In the genomic region with DNA sequence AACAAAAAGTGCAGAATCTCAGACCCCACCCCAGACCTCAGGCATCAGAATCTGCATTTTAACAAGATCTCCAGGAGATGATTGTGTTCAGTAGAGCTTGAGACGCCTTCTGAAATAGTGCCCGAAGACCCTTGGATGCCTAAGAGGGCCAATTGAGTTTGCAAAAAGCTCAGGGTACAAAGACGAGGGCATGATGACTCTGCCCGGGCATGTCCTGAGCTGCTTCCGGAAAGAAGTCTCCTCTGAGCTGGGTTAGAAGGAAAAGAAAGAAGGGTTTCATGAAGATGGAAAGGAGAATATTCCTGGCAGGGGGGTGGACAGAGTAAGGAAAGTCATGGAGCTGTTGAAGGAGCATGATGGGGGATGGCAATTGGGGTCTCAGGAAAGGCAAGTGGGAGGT, we compare ENCODE assay signal across 20 cellular contexts.
DNase-seq lines count a peak whose midpoint lies in the region; ATAC-seq and TF ChIP-seq lines count a peak whose summit lies in the region.
"Had no signal": no experiment of that assay in that cellular context is flagged by ENCODE, and none has a peak within 500 bp of the region (broad histone marks: within the 10 kb centered on the region; RNA-seq: fewer than 3 reads in every experiment).

No MANE protein-coding gene starts in this region.

- no peak overlapping the region for H3K4me2 ChIP-seq in GM23338
- no peak overlapping the region for H3K4me2 ChIP-seq in trophoblast cell (ENCODE audit: low read length)
- H3K4me2 ChIP-seq: A549 had no signal

- H4K12ac ChIP-seq in trophoblast cell (ENCODE audit: low read depth, low read length), result no peak overlapping the region

- no peaks in the 10 kb centered on the region for H3K36me3 ChIP-seq in GM23338 (ENCODE audit: insufficient read depth)
- H3K36me3 ChIP-seq in RWPE2 (ENCODE audit: low read depth), result no peaks in the 10 kb centered on the region
- H3K36me3 ChIP-seq in endodermal cell (ENCODE audit: control insufficient read depth, insufficient read depth, low read length), result no peaks in the 10 kb centered on the region
- no peaks in the 10 kb centered on the region for H3K36me3 ChIP-seq in trophoblast cell (ENCODE audit: control insufficient read depth in 1 of 2, insufficient read depth in 2 of 2, low read length in 2 of 2)

- TF ChIP-seq CTCF in GM23338 (conservative IDR thresholded peaks at IDR 0.05; ENCODE audit: low read depth in 2 of 2) (no peak), RWPE2 (IDR thresholded peaks at IDR 0.05; ENCODE audit: poor library complexity, severe bottlenecking) (no peak), endodermal cell (conservative IDR thresholded peaks at IDR 0.05) (no peak)

- H2BK120ac ChIP-seq in trophoblast cell (ENCODE audit: insufficient read depth, low read length, poor library complexity), result no peak overlapping the region

- H3K36me3 Mint-ChIP-seq in GM23338 (ENCODE audit: low read depth) (no peaks in the 10 kb centered on the region), endodermal cell (ENCODE audit: low read depth) (no peaks in the 10 kb centered on the region)
- no peaks in the 10 kb centered on the region for H3K36me3 Mint-ChIP-seq in stimulated activated naive B cell treated with anti-CD40 and anti-IgM and Interleukin-4, amounts not matched to agents 10 μg/mL and 1 μg/mL and 100 μg/mL, for 72 hours
- H3K36me3 Mint-ChIP-seq: CD4-positive, alpha-beta memory T cell had no signal

- no peak overlapping the region for H2AK5ac ChIP-seq in trophoblast cell (ENCODE audit: low read length)

- H2AFZ ChIP-seq in GM23338 (no peak overlapping the region), trophoblast cell (ENCODE audit: insufficient read depth, low read length, poor library complexity) (no peak overlapping the region)

- H2BK12ac ChIP-seq in trophoblast cell (ENCODE audit: low read length), result no peak overlapping the region

- H3K9me3 ChIP-seq in RWPE2 (ENCODE audit: severe bottlenecking), result no peaks in the 10 kb centered on the region
- H3K9me3 ChIP-seq in endodermal cell (ENCODE audit: control insufficient read depth, low read length), result no peaks in the 10 kb centered on the region
- H3K9me3 ChIP-seq in trophoblast cell (ENCODE audit: insufficient read depth, low read depth, low read length), result peaks cover 4% of the 10 kb centered on the region
- H3K9me3 ChIP-seq: A549 had no signal

- H3K27me3 Mint-ChIP-seq in GM23338 (ENCODE audit: insufficient read depth, low read depth, poor library complexity) (peaks cover 4% of the 10 kb centered on the region), endodermal cell (ENCODE audit: insufficient read depth) (no peaks in the 10 kb centered on the region)
- no peaks in the 10 kb centered on the region for H3K27me3 Mint-ChIP-seq in stimulated activated naive B cell treated with anti-CD40 and anti-IgM and Interleukin-4, amounts not matched to agents 10 μg/mL and 1 μg/mL and 100 μg/mL, for 72 hours
- H3K27me3 Mint-ChIP-seq: CD4-positive, alpha-beta memory T cell had no signal

- no peak overlapping the region for H3K18ac ChIP-seq in trophoblast cell (ENCODE audit: low read length)

- ATAC-seq in GM23338 (no peak), RWPE2 (ENCODE audit: low read depth) (no peak), GM18858 (IDR thresholded peaks at IDR 0.05; ENCODE audit: unreplicated experiment) (no peak)
- no peak for ATAC-seq in stimulated activated naive B cell treated with anti-CD40 and anti-IgM and Interleukin-4, amounts not matched to agents 10 μg/mL and 1 μg/mL and 100 μg/mL, for 72 hours (replicated peaks)
- ATAC-seq: A549, HepG2, Panc1 had no signal

- no peak overlapping the region for H2BK5ac ChIP-seq in trophoblast cell (ENCODE audit: low read depth, low read length, poor library complexity)

- H3K23ac ChIP-seq in trophoblast cell (ENCODE audit: low read length), result no peak overlapping the region

- H4K20me1 ChIP-seq in GM23338 (replicated peaks; ENCODE audit: insufficient read depth), result no peaks in the 10 kb centered on the region; the same call in 1 of the 2 replicates

- no peaks in the 10 kb centered on the region; the same call in 2 of the 3 replicates for H3K9me3 Mint-ChIP-seq in GM23338
- no peaks in the 10 kb centered on the region for H3K9me3 Mint-ChIP-seq in endodermal cell
- H3K9me3 Mint-ChIP-seq in stimulated activated naive B cell treated with anti-CD40 and anti-IgM and Interleukin-4, amounts not matched to agents 10 μg/mL and 1 μg/mL and 100 μg/mL, for 72 hours, result no peaks in the 10 kb centered on the region
- H3K9me3 Mint-ChIP-seq: CD4-positive, alpha-beta memory T cell had no signal

- H3K4me1 ChIP-seq in GM23338 (ENCODE audit: insufficient read depth) (no peaks in the 10 kb centered on the region), RWPE2 (ENCODE audit: insufficient read depth, poor library complexity, severe bottlenecking) (peaks cover 26% of the 10 kb centered on the region), endodermal cell (ENCODE audit: control insufficient read depth, insufficient read depth, low read length) (no peaks in the 10 kb centered on the region), trophoblast cell (ENCODE audit: control insufficient read depth in 1 of 2, insufficient read depth in 2 of 2, low read length in 2 of 2) (no peaks in the 10 kb centered on the region)
- H3K4me1 ChIP-seq: A549 had no signal

- no peaks in the 10 kb centered on the region for H3F3A ChIP-seq in GM23338 (replicated peaks; ENCODE audit: low read depth)

- peak overlapping the region; percentile 57 for H4K91ac ChIP-seq in trophoblast cell (ENCODE audit: low read depth, low read length)

- no peaks in the 10 kb centered on the region for H3K27me3 ChIP-seq in GM23338 (ENCODE audit: insufficient read depth)
- no peaks in the 10 kb centered on the region for H3K27me3 ChIP-seq in RWPE2 (ENCODE audit: insufficient read depth, poor library complexity, severe bottlenecking)
- no peaks in the 10 kb centered on the region for H3K27me3 ChIP-seq in endodermal cell (ENCODE audit: control insufficient read depth, insufficient read depth, low read length, poor library complexity, severe bottlenecking)
- H3K27me3 ChIP-seq in trophoblast cell (ENCODE audit: insufficient read depth, low read length), result no peaks in the 10 kb centered on the region

- peaks cover 9% of the 10 kb centered on the region for H3K4me1 Mint-ChIP-seq in GM23338
- no peaks in the 10 kb centered on the region for H3K4me1 Mint-ChIP-seq in endodermal cell
- no peaks in the 10 kb centered on the region for H3K4me1 Mint-ChIP-seq in stimulated activated naive B cell treated with anti-CD40 and anti-IgM and Interleukin-4, amounts not matched to agents 10 μg/mL and 1 μg/mL and 100 μg/mL, for 72 hours
- H3K4me1 Mint-ChIP-seq: CD4-positive, alpha-beta memory T cell had no signal

- no peak overlapping the region for H3K4me3 Mint-ChIP-seq in GM23338
- no peak overlapping the region for H3K4me3 Mint-ChIP-seq in endodermal cell
- no peak overlapping the region for H3K4me3 Mint-ChIP-seq in stimulated activated naive B cell treated with anti-CD40 and anti-IgM and Interleukin-4, amounts not matched to agents 10 μg/mL and 1 μg/mL and 100 μg/mL, for 72 hours
- H3K4me3 Mint-ChIP-seq: CD4-positive, alpha-beta memory T cell had no signal

- no peak overlapping the region for H3K14ac ChIP-seq in trophoblast cell (ENCODE audit: low read length)

- H3K79me2 ChIP-seq in GM23338 (replicated peaks; ENCODE audit: insufficient read depth) (no peaks in the 10 kb centered on the region), trophoblast cell (ENCODE audit: control insufficient read depth, insufficient read depth, low read length, poor library complexity) (no peaks in the 10 kb centered on the region)

- no peak overlapping the region for H3K4ac ChIP-seq in trophoblast cell (ENCODE audit: low read depth, low read length)

- no peak overlapping the region for H3K9ac ChIP-seq in endodermal cell (ENCODE audit: extremely low read depth, low read length, poor library complexity, severe bottlenecking)
- H3K9ac ChIP-seq in trophoblast cell (ENCODE audit: low read length), result no peak overlapping the region

- H3K79me1 ChIP-seq in trophoblast cell (ENCODE audit: low read length), result no peaks in the 10 kb centered on the region

- DNase-seq in GM23338 (ENCODE audit: low spot score) (no peak), RWPE2 (ENCODE audit: low spot score) (no peak), endodermal cell (no peak), trophoblast cell (no peak), COLO668 (lab: John Stamatoyannopoulos, UW; ENCODE audit: unreplicated experiment) (no peak)
- DNase-seq in stimulated activated naive B cell treated with anti-CD40 and anti-IgM and Interleukin-4, amounts not matched to agents 10 μg/mL and 1 μg/mL and 100 μg/mL, for 72 hours, result no peak
- DNase-seq: Calu3; CD4-positive, alpha-beta memory T cell; KG1; MV-4-11; NCI-H1417 treated with DMSO at 0.1 percent for 48 hours; NCI-H187 treated with DMSO at 0.1 percent for 48 hours; NCI-H2171; NCI-H446; NCI-H69; Right ventricle myocardium superior had no signal

- H3K4me3 ChIP-seq in GM23338 (no peak overlapping the region), RWPE2 (ENCODE audit: severe bottlenecking) (no peak overlapping the region), endodermal cell (ENCODE audit: low read length) (no peak overlapping the region), trophoblast cell (ENCODE audit: low read depth, low read length) (no peak overlapping the region)
- H3K4me3 ChIP-seq: A549 had no signal

- peak overlapping the region; percentile 51; the same call in 1 of the 2 replicates for H3K27ac Mint-ChIP-seq in GM23338
- H3K27ac Mint-ChIP-seq in endodermal cell, result peak overlapping the region; percentile 60
- H3K27ac Mint-ChIP-seq in stimulated activated naive B cell treated with anti-CD40 and anti-IgM and Interleukin-4, amounts not matched to agents 10 μg/mL and 1 μg/mL and 100 μg/mL, for 72 hours, result no peak overlapping the region
- H3K27ac Mint-ChIP-seq: CD4-positive, alpha-beta memory T cell had no signal

- 96 to 100% methylated on average over 5 of the region's 5 CpGs for WGBS in endodermal cell (ENCODE audit: insufficient coverage in 1 of 2, insufficient read length in 1 of 2), 2 experiments
- WGBS in trophoblast cell (ENCODE audit: extremely low coverage, insufficient coverage, insufficient read length), result no CpG with 5 or more reads among the region's 5 CpGs

- H3K27ac ChIP-seq in GM23338 (ENCODE audit: low read depth) (no peak overlapping the region), RWPE2 (ENCODE audit: poor library complexity, severe bottlenecking) (peak overlapping the region; percentile 9), endodermal cell (ENCODE audit: low read depth, low read length) (no peak overlapping the region), trophoblast cell (ENCODE audit: low read depth, low read length) (no peak overlapping the region)
- H3K27ac ChIP-seq: A549 had no signal

- H4K8ac ChIP-seq in trophoblast cell (ENCODE audit: low read depth, low read length), result no peak overlapping the region

- H3K9me2 ChIP-seq in GM23338 (ENCODE audit: insufficient read depth), result no peaks in the 10 kb centered on the region
